In the genomic region with DNA sequence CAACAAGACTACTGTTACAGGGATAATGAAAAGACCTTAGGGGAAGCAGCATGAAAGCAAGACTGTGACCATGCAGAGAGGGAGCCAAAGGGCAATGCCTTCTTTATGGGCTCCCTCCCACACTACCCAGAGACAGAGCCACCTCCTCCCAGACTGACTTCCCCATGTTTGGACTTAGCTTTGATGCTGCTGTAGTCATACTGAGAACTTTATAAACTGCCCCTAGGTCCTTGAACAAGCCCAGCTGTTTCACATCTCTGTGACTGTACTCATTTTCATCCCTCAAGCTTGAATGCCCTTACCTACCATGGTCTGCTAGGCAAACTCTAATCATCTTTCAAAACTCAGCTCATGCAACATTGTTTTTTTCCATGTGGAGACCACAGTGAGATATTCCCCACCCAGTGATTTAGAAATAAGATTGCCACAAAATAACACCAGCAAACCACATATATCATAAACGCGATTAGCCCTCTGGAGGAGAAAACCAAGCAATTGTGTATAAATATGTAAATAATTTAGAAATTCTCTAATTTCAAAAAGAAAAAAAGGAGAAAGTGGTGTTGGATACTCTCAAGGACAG, we compare ENCODE assay signal across 13 cellular contexts. TPM values are rescaled to one million over a fixed set of nuclear protein-coding genes. Genes with fewer than 3 reads are reported as not detected.
DNase-seq lines count a peak whose midpoint lies in the region; ATAC-seq and TF ChIP-seq lines count a peak whose summit lies in the region.
"Had no signal": no experiment of that assay in that cellular context is flagged by ENCODE, and none has a peak within 500 bp of the region (broad histone marks: within the 10 kb centered on the region; RNA-seq: fewer than 3 reads in every experiment).

No MANE protein-coding gene starts in this region.

- H2AFZ ChIP-seq in H9 (ENCODE audit: low read length) (no peak overlapping the region), neural progenitor cell (replicated peaks) (peak overlapping the region; percentile 76)

- no peak overlapping the region for H3K4ac ChIP-seq in H9 (ENCODE audit: low read depth, low read length)

- H3K9ac ChIP-seq in H9 (ENCODE audit: extremely low read depth, insufficient read length, low read length) (no peak overlapping the region), neural progenitor cell (no peak overlapping the region)

- no peaks in the 10 kb centered on the region; the same call in 1 of the 2 replicates for H3K4me1 ChIP-seq in H9 (ENCODE audit: insufficient read depth, low read length)
- H3K4me1 ChIP-seq in neural progenitor cell, result no peaks in the 10 kb centered on the region
- H3K4me1 ChIP-seq: foreskin keratinocyte had no signal

- no peak overlapping the region for H4K8ac ChIP-seq in H9 (replicated peaks; ENCODE audit: insufficient read length, low read depth, low read length)

- H3K23me2 ChIP-seq in H9 (ENCODE audit: insufficient read length, low read depth, low read length, poor library complexity, severe bottlenecking), result no peaks in the 10 kb centered on the region

- no peak overlapping the region for H2AK5ac ChIP-seq in H9 (ENCODE audit: insufficient read length, low read length)

- H3F3A ChIP-seq in neural progenitor cell (ENCODE audit: low read depth), result no peaks in the 10 kb centered on the region

- H3K27ac Mint-ChIP-seq in H9 (peak overlapping the region in 2 of 3 experiments; percentile 39 to 68; a peak in 2 of 7 replicates), neural progenitor cell (no peak overlapping the region)

- peaks cover 3 to 4% (median 4%) of the 10 kb centered on the region in 3 experiments; a peak in 5 of 7 replicates for H3K36me3 Mint-ChIP-seq in H9 (ENCODE audit: insufficient read depth in 1 of 3, low read depth in 3 of 3)
- H3K36me3 Mint-ChIP-seq in neural progenitor cell, result no peaks in the 10 kb centered on the region

- H4K20me1 ChIP-seq in H9 (ENCODE audit: control insufficient read depth, insufficient read depth, insufficient read length) (no peaks in the 10 kb centered on the region), neural progenitor cell (ENCODE audit: low read depth) (no peaks in the 10 kb centered on the region)

- H4K5ac ChIP-seq in H9 (ENCODE audit: insufficient read length, low read depth, low read length), result no peak overlapping the region

- H3K14ac ChIP-seq in H9 (ENCODE audit: insufficient read depth, low read length), result no peak overlapping the region

- H2BK120ac ChIP-seq in H9 (ENCODE audit: low read depth, low read length, poor library complexity, severe bottlenecking), result no peak overlapping the region

- peaks cover 11 to 17% of the 10 kb centered on the region in 2 experiments for H3K4me1 Mint-ChIP-seq in H9
- peaks cover 10% of the 10 kb centered on the region for H3K4me1 Mint-ChIP-seq in neural progenitor cell

- H3K4me2 ChIP-seq in H9 (ENCODE audit: insufficient read depth, insufficient read length, low read length), result no peak overlapping the region
- H3K4me2 ChIP-seq in neural progenitor cell, result no peak overlapping the region

- H3K79me1 ChIP-seq in H9 (ENCODE audit: insufficient read depth, low read depth, low read length, poor library complexity, severe bottlenecking), result no peaks in the 10 kb centered on the region

- H3K9me3 ChIP-seq in H9 (ENCODE audit: control insufficient read depth, low read depth, low read length) (no peaks in the 10 kb centered on the region), neural progenitor cell (ENCODE audit: low read depth) (no peaks in the 10 kb centered on the region)

- H3K4me3 Mint-ChIP-seq in H9 (no peak overlapping the region), neural progenitor cell (no peak overlapping the region)
- H3K4me3 Mint-ChIP-seq: neural crest cell had no signal

- no peak overlapping the region for H2BK20ac ChIP-seq in H9 (ENCODE audit: low read depth, low read length, poor library complexity, severe bottlenecking)

- H3K27me3 Mint-ChIP-seq in H9 (ENCODE audit: low read depth), result no peaks in the 10 kb centered on the region
- H3K27me3 Mint-ChIP-seq in neural progenitor cell (ENCODE audit: insufficient read depth, low read depth), result peaks cover 12% of the 10 kb centered on the region

- H3K18ac ChIP-seq in H9 (ENCODE audit: insufficient read length, low read depth, low read length), result no peak overlapping the region

- H3K9me3 Mint-ChIP-seq in H9, result peaks cover 5 to 8% of the 10 kb centered on the region in 2 experiments; a peak in 4 of 5 replicates
- H3K9me3 Mint-ChIP-seq in neural progenitor cell, result peaks cover 6% of the 10 kb centered on the region

- H2BK15ac ChIP-seq in H9 (ENCODE audit: low read depth, low read length), result no peak overlapping the region

- no peak overlapping the region for H3T11ph ChIP-seq in H9 (ENCODE audit: low read length)

- DNase-seq in H9, result no peak
- no peak for DNase-seq in neural progenitor cell (ENCODE audit: low spot score)
- DNase-seq in EL, result no peak
- DNase-seq in SW480 (ENCODE audit: low spot score), result no peak
- DNase-seq in amygdala (lab: John Stamatoyannopoulos, UW), result no peak
- DNase-seq in activated CD4-positive, CD25-positive, alpha-beta regulatory T cell treated with anti-CD3 and anti-CD28 coated beads, Interleukin-2, amount 50 U/mL, for 72 hours, result no peak
- DNase-seq: foreskin keratinocyte, MG63, NCI-H510A treated with DMSO at 0.1 percent for 48 hours had no signal

- no CpG with 5 or more reads among the region's 2 CpGs for WGBS in H9 (ENCODE audit: extremely low coverage, insufficient read length, low lambda C conversion rate)

- no peak overlapping the region for H3K27ac ChIP-seq in H9 (ENCODE audit: insufficient read length, low read depth, low read length)
- no peak overlapping the region for H3K27ac ChIP-seq in neural progenitor cell
- H3K27ac ChIP-seq: C4-2B, foreskin keratinocyte had no signal

- H3K4me3 ChIP-seq in neural progenitor cell, result no peak overlapping the region
- H3K4me3 ChIP-seq: MG63 had no signal

- TF ChIP-seq CTCF in H9 (conservative IDR thresholded peaks at IDR 0.05), result no peak
- no peak for TF ChIP-seq CTCF in neural progenitor cell (IDR thresholded peaks at IDR 0.05)

- H3K79me2 ChIP-seq in H9 (ENCODE audit: insufficient read depth, low read length) (no peaks in the 10 kb centered on the region), neural progenitor cell (ENCODE audit: low read depth) (no peaks in the 10 kb centered on the region)

- ATAC-seq in GM18861 (IDR thresholded peaks at IDR 0.05; ENCODE audit: unreplicated experiment) (peak; percentile 74), HG03439 (IDR thresholded peaks at IDR 0.05; ENCODE audit: unreplicated experiment) (peak; percentile 73)
- ATAC-seq: foreskin keratinocyte had no signal

- no peak overlapping the region for H4K91ac ChIP-seq in H9 (ENCODE audit: insufficient read length, low read depth, low read length)

- no peak overlapping the region for H3K56ac ChIP-seq in H9 (ENCODE audit: insufficient read length, low read depth, low read length)

- no peak overlapping the region for H2BK12ac ChIP-seq in H9 (ENCODE audit: insufficient read length, low read depth, low read length)

- H3K27me3 ChIP-seq in H9 (ENCODE audit: insufficient read depth, low read length) (no peaks in the 10 kb centered on the region), neural progenitor cell (no peaks in the 10 kb centered on the region)
- H3K27me3 ChIP-seq: foreskin keratinocyte, MG63 had no signal

- H3K36me3 ChIP-seq in neural progenitor cell, result no peaks in the 10 kb centered on the region
- H3K36me3 ChIP-seq: MG63 had no signal

- H3K23ac ChIP-seq in H9 (ENCODE audit: insufficient read length, low read depth, low read length), result no peak overlapping the region

- H2BK5ac ChIP-seq in H9 (ENCODE audit: insufficient read length, low read length), result no peak overlapping the region

RNA-seq across cellular contexts. Expression of a gene that starts 23.4 kb away (rescaled TPM):
- 63.1 and 67.7 TPM in 2 replicates for total RNA-seq in H9 (2021)
- 23.8 and 27.4 TPM in 2 replicates for total RNA-seq in neural progenitor cell (ENCODE audit: low replicate concordance)
